Comparison of ENCODE assay signal across 8 cellular contexts in genomic region chr2:72859831-72860262, GRCh38. TPM values are rescaled to one million over a fixed set of nuclear protein-coding genes. Genes with fewer than 3 reads are reported as not detected.
DNase-seq lines count a peak whose midpoint lies in the region; ATAC-seq and TF ChIP-seq lines count a peak whose summit lies in the region.

No MANE protein-coding gene starts in this region.

- POLR2A ChIA-PET in activated CD4-positive, alpha-beta memory T cell treated with anti-CD3 and anti-CD28 coated beads for 36 hours (lab: Charles Lee), result no interaction called here

- no peak overlapping the region for H3K27ac Mint-ChIP-seq in activated CD4-positive, alpha-beta memory T cell treated with anti-CD3 and anti-CD28 coated beads for 36 hours
- no peak overlapping the region for H3K27ac Mint-ChIP-seq in stimulated activated memory B cell treated with anti-CD40 and anti-IgM and Interleukin-4, amounts not matched to agents 10 μg/mL and 1 μg/mL and 100 μg/mL, for 72 hours

- TF ChIP-seq CTCF in cardiac muscle cell (IDR thresholded peaks at IDR 0.05; ENCODE audit: low read depth, low read length) (peak; percentile 72), mucosa of descending colon (IDR thresholded peaks at IDR 0.05) (peak; percentile 24)

- H3K27ac ChIP-seq in cardiac muscle cell, result no peak overlapping the region
- H3K27ac ChIP-seq in effector memory CD4-positive, alpha-beta T cell (ENCODE audit: insufficient read depth, low read length, poor library complexity, severe bottlenecking), result no peak overlapping the region

- DNase-seq in cardiac muscle cell (ENCODE audit: low read depth in 1 of 2, low spot score in 1 of 2) (peak; percentile 72 to 86), cardiac septum (ENCODE audit: low spot score) (no peak), NCI-H510A (lab: John Stamatoyannopoulos, UW) (peak; percentile 68), mucosa of descending colon (peak in 2 of 3 donors; percentile 60 to 93)
- peak; percentile 64 for DNase-seq in activated CD4-positive, alpha-beta memory T cell treated with anti-CD3 and anti-CD28 coated beads for 36 hours
- DNase-seq in effector memory CD4-positive, alpha-beta T cell, result peak; percentile 9 to 45 (median 28)

- no peaks in the 10 kb centered on the region for H3K36me3 Mint-ChIP-seq in activated CD4-positive, alpha-beta memory T cell treated with anti-CD3 and anti-CD28 coated beads for 36 hours
- no peaks in the 10 kb centered on the region for H3K36me3 Mint-ChIP-seq in stimulated activated memory B cell treated with anti-CD40 and anti-IgM and Interleukin-4, amounts not matched to agents 10 μg/mL and 1 μg/mL and 100 μg/mL, for 72 hours

- peak; percentile 63 for ATAC-seq in HG03108 (IDR thresholded peaks at IDR 0.05; ENCODE audit: unreplicated experiment)
- ATAC-seq in mucosa of descending colon, result peak; percentile 78
- ATAC-seq in stimulated activated memory B cell treated with anti-CD40 and anti-IgM and Interleukin-4, amounts not matched to agents 10 μg/mL and 1 μg/mL and 100 μg/mL, for 72 hours, result peak; percentile 79

- peaks cover 56% of the 10 kb centered on the region for H3K27me3 Mint-ChIP-seq in activated CD4-positive, alpha-beta memory T cell treated with anti-CD3 and anti-CD28 coated beads for 36 hours
- H3K27me3 Mint-ChIP-seq in stimulated activated memory B cell treated with anti-CD40 and anti-IgM and Interleukin-4, amounts not matched to agents 10 μg/mL and 1 μg/mL and 100 μg/mL, for 72 hours, result peaks cover 71% of the 10 kb centered on the region

- no peaks in the 10 kb centered on the region for H3K36me3 ChIP-seq in cardiac muscle cell
- H3K36me3 ChIP-seq in effector memory CD4-positive, alpha-beta T cell (ENCODE audit: control insufficient read depth, insufficient read depth, low read length), result no peaks in the 10 kb centered on the region
- no peaks in the 10 kb centered on the region for H3K36me3 ChIP-seq in mucosa of descending colon (ENCODE audit: low read depth)

- peaks cover 18% of the 10 kb centered on the region for H3K27me3 ChIP-seq in cardiac muscle cell
- H3K27me3 ChIP-seq in effector memory CD4-positive, alpha-beta T cell (replicated peaks; ENCODE audit: control insufficient read depth, insufficient read depth, low read length, poor library complexity, severe bottlenecking), result peaks cover 6% of the 10 kb centered on the region

- peaks cover 9% of the 10 kb centered on the region for H3K4me1 Mint-ChIP-seq in activated CD4-positive, alpha-beta memory T cell treated with anti-CD3 and anti-CD28 coated beads for 36 hours (ENCODE audit: low read depth)
- H3K4me1 Mint-ChIP-seq in stimulated activated memory B cell treated with anti-CD40 and anti-IgM and Interleukin-4, amounts not matched to agents 10 μg/mL and 1 μg/mL and 100 μg/mL, for 72 hours, result peaks cover 20% of the 10 kb centered on the region

- H3K4me3 ChIP-seq in cardiac muscle cell (no peak overlapping the region), mucosa of descending colon (no peak overlapping the region)
- H3K4me3 ChIP-seq in effector memory CD4-positive, alpha-beta T cell (ENCODE audit: insufficient read depth, low read depth, low read length, poor library complexity, severe bottlenecking), result no peak overlapping the region

- H3K4me3 Mint-ChIP-seq in activated CD4-positive, alpha-beta memory T cell treated with anti-CD3 and anti-CD28 coated beads for 36 hours, result no peak overlapping the region
- no peak overlapping the region for H3K4me3 Mint-ChIP-seq in stimulated activated memory B cell treated with anti-CD40 and anti-IgM and Interleukin-4, amounts not matched to agents 10 μg/mL and 1 μg/mL and 100 μg/mL, for 72 hours

- H3K4me1 ChIP-seq in cardiac muscle cell (ENCODE audit: low read depth) (no peaks in the 10 kb centered on the region), mucosa of descending colon (ENCODE audit: low read depth) (peaks cover 8% of the 10 kb centered on the region)
- H3K4me1 ChIP-seq in effector memory CD4-positive, alpha-beta T cell (ENCODE audit: control insufficient read depth, insufficient read depth, low read length, poor library complexity, severe bottlenecking), result peaks cover 7% of the 10 kb centered on the region

- H3K9me3 ChIP-seq in cardiac muscle cell (ENCODE audit: low read depth) (no peaks in the 10 kb centered on the region), mucosa of descending colon (no peaks in the 10 kb centered on the region)
- no peaks in the 10 kb centered on the region for H3K9me3 ChIP-seq in effector memory CD4-positive, alpha-beta T cell (ENCODE audit: control insufficient read depth, low read length)

- intact Hi-C loops in cardiac septum (cut with DNase I), result no loop called here
- intact Hi-C loops in activated CD4-positive, alpha-beta memory T cell treated with anti-CD3 and anti-CD28 coated beads for 36 hours (cut with micrococcal nuclease), result loop anchor here (1.0 to 5.0 kb wide), 2 partner anchors 57 to 89 kb away; partner anchors contain the start of gene EMX1
- intact Hi-C loops in mucosa of descending colon (cut with DNase I, micrococcal nuclease), result loop anchor here (5.0 kb wide), 1 partner anchor 88 kb away; no protein-coding TSS in a partner anchor

- CTCF ChIA-PET in activated CD4-positive, alpha-beta memory T cell treated with anti-CD3 and anti-CD28 coated beads for 36 hours (lab: Charles Lee), result interaction anchor here (0.6 to 2.1 kb wide), 26 partner anchors 10 to 154 kb away, joined by 3 to 26 read pairs (median 4); partner anchors contain the start of gene SPR

- no peaks in the 10 kb centered on the region for H3K9me3 Mint-ChIP-seq in activated CD4-positive, alpha-beta memory T cell treated with anti-CD3 and anti-CD28 coated beads for 36 hours
- H3K9me3 Mint-ChIP-seq in stimulated activated memory B cell treated with anti-CD40 and anti-IgM and Interleukin-4, amounts not matched to agents 10 μg/mL and 1 μg/mL and 100 μg/mL, for 72 hours, result no peaks in the 10 kb centered on the region

RNA-seq across cellular contexts. Expression of gene SPR, which starts 27.4 kb away (rescaled TPM):
- total RNA-seq in cardiac muscle cell (13.2 and 16.3 TPM in 2 replicates), cardiac septum (35.4 TPM), mucosa of descending colon (10 to 100 TPM; 53.7 to 91.0 (median 60.9) TPM)
- polyA plus RNA-seq in cardiac muscle cell, result 9.1 and 21.7 TPM in 2 replicates
- 1 to 10 TPM; 7.1 to 8.5 TPM for total RNA-seq in activated CD4-positive, alpha-beta memory T cell treated with anti-CD3 and anti-CD28 coated beads for 36 hours

RNA-seq across cellular contexts. Expression of gene EXOC6B, which starts 34.0 kb away (rescaled TPM):
- total RNA-seq in cardiac muscle cell (23.9 and 42.8 TPM in 2 replicates), cardiac septum (173 TPM), mucosa of descending colon (10 to 100 TPM; 19.4 to 52.4 (median 28.8) TPM)
- 17.0 and 21.7 TPM in 2 replicates for polyA plus RNA-seq in cardiac muscle cell
- total RNA-seq in activated CD4-positive, alpha-beta memory T cell treated with anti-CD3 and anti-CD28 coated beads for 36 hours, result 1 to 10 TPM; 8.5 to 8.6 TPM

RNA-seq across cellular contexts. Expression of gene EMX1, which starts 57.5 kb away (rescaled TPM):
- total RNA-seq in cardiac muscle cell, result 0.24 TPM in 1 of 2 replicates, not detected in the other
- polyA plus RNA-seq in cardiac muscle cell, result not detected in 2 replicates
- not detected for total RNA-seq in cardiac septum
- not detected for total RNA-seq in activated CD4-positive, alpha-beta memory T cell treated with anti-CD3 and anti-CD28 coated beads for 36 hours
- 1 to 10 TPM in 2 of 3 donors, under 1 TPM in 1; 0.96 to 3.6 (median 1.6) TPM for total RNA-seq in mucosa of descending colon
